ENCODE assay signal across 6 cellular contexts in the genomic region with DNA sequence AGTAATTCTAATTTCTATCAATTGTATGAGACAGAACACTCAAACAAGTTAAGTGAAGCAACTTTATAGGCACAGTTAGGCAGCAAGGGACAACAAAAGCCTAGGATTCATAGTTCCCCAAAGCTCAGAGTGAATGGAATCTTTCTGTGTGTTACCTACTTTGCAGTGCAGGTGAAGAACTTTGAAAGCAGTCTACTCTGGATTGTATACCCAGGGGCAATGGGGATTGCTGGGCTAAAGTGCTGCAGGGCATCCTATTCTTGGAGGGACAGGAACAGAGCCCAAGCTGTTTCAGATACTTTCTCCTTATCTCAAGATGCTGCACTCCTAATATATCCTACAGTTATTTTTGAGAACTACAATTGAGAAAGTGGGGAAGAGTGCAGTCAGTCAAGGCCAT.
"Had no signal": no experiment of that assay in that cellular context is flagged by ENCODE, and none has a peak within 500 bp of the region (broad histone marks: within the 10 kb centered on the region; RNA-seq: fewer than 3 reads in every experiment).

No MANE protein-coding gene starts in this region.

- DNase-seq: GDM1, GF-D8 had no signal

- FAIRE-seq: G401.6, GM12891, GM18507, GM19239 had no signal
